Comparison of ENCODE assay signal across 26 cellular contexts in the genomic region with DNA sequence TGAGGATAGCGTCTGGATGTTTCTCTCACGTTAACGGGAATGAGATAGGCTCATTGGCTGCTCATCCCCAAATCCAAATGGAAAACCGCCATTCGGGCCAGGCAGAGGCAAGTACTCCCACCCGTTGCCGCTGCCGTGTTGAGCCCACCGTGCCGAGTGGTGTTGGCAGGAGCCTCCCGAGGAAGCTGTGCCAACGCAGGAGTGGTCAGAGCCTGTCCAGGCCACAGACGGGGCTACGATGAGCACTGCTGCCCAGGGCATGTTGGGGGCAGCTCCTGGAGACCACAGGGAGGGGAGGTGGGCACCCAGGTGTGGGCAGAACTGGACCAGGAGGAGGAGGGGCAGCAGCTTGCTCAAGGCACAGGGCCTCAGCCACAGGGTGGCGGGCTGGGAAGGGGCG.
"Had no signal": no experiment of that assay in that cellular context is flagged by ENCODE, and none has a peak within 500 bp of the region (broad histone marks: within the 10 kb centered on the region; RNA-seq: fewer than 3 reads in every experiment).

No MANE protein-coding gene starts in this region.

- ATAC-seq: left lung; lower lobe of right lung; naive thymus-derived CD8-positive, alpha-beta T cell; stimulated activated effector memory CD8-positive, alpha-beta T cell treated with anti-CD3 and anti-CD28 coated beads, Interleukin-12 subunit alpha, Interleukin-12 subunit beta, amount 100 ng/mL, for 72 hours had no signal

- H3K4me1 ChIP-seq: left lung, lower lobe of right lung, tibial nerve, uterus had no signal

- H3K27me3 Mint-ChIP-seq: naive thymus-derived CD8-positive, alpha-beta T cell; progenitor cell of endocrine pancreas; stimulated activated naive CD8-positive, alpha-beta T cell treated with anti-CD3 and anti-CD28 coated beads, Interleukin-15, Interleukin-2, amounts not matched to agents 100 ng/mL and 50 ng/mL, for 24 hours; type B pancreatic cell had no signal

- DNase-seq: hypothalamus; immature natural killer cell; kidney; left colon; left lung; lower lobe of right lung; mammary epithelial cell; mesenchymal stem cell; naive thymus-derived CD8-positive, alpha-beta T cell; occipital lobe; ovary; sigmoid colon; small intestine; spleen; stimulated activated CD4-positive, alpha-beta T cell treated with anti-CD3 and anti-CD28 coated beads, Interleukin-4, amount 100 ng/mL, for 24 hours; stimulated activated naive CD4-positive, alpha-beta T cell; uterus had no signal

- H3K9me3 ChIP-seq: left lung, lower lobe of right lung, neutrophil, ovary, right atrium auricular region, sigmoid colon, spleen, tibial nerve, uterus had no signal

- H3K4me3 Mint-ChIP-seq: immature natural killer cell; naive thymus-derived CD8-positive, alpha-beta T cell; nephron; neural crest cell; stimulated activated effector memory CD8-positive, alpha-beta T cell treated with anti-CD3 and anti-CD28 coated beads, Interleukin-12 subunit alpha, Interleukin-12 subunit beta, amount 100 ng/mL, for 72 hours; stimulated activated naive CD8-positive, alpha-beta T cell treated with anti-CD3 and anti-CD28 coated beads, Interleukin-15, Interleukin-2, amounts not matched to agents 100 ng/mL and 50 ng/mL, for 24 hours; type B pancreatic cell had no signal

- H3K27me3 ChIP-seq: ovary, right atrium auricular region, uterus had no signal

- H3K4me3 ChIP-seq: left lung, lower lobe of right lung, ovary, right atrium auricular region, sigmoid colon, spleen, tibial nerve, uterus had no signal

- H3K4me1 Mint-ChIP-seq: neural crest cell had no signal

- H3K27ac ChIP-seq: left lung, lower lobe of right lung, neutrophil, ovary, right atrium auricular region, sigmoid colon, spleen, tibial nerve, uterus had no signal

- H3K36me3 ChIP-seq: ovary, right atrium auricular region, uterus had no signal

- H3K27ac Mint-ChIP-seq: nephron; progenitor cell of endocrine pancreas; stimulated activated naive CD8-positive, alpha-beta T cell treated with anti-CD3 and anti-CD28 coated beads, Interleukin-15, Interleukin-2, amounts not matched to agents 100 ng/mL and 50 ng/mL, for 24 hours; type B pancreatic cell had no signal

- H3K9me3 Mint-ChIP-seq: immature natural killer cell; naive thymus-derived CD8-positive, alpha-beta T cell; nephron; neural crest cell; stimulated activated effector memory CD8-positive, alpha-beta T cell treated with anti-CD3 and anti-CD28 coated beads, Interleukin-12 subunit alpha, Interleukin-12 subunit beta, amount 100 ng/mL, for 72 hours; stimulated activated naive CD8-positive, alpha-beta T cell treated with anti-CD3 and anti-CD28 coated beads, Interleukin-15, Interleukin-2, amounts not matched to agents 100 ng/mL and 50 ng/mL, for 24 hours; type B pancreatic cell had no signal

- H3K36me3 Mint-ChIP-seq: type B pancreatic cell had no signal
